1 cellular context compared by ENCODE assay signal in the genomic region with DNA sequence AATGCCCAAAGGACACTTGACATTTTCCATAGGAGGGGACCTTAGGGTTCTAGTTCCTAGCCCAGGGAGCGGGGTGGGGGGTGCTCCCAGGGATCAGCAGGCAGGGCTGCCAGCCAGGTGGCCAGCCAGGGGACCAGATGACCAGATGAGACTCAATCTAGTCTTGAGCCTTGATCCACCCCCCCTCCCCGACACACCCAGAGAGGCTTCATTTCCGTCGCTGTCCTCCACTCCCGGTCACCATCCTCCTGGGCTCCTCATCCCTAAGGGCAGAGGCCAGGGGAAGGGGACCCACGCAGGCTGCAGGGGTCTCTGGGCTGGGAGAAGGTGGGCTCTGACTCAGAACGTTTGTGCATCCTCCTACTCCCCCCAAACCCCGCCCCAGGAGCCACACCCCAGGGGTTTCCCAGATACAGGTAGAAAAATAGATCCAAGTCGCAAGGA.
TF ChIP-seq lines count a peak whose summit lies in the region.

No MANE protein-coding gene starts in this region.

TF ChIP-seq in endothelial cell of umbilical vein, 7 proteins besides CTCF, POLR2A, EP300 and RAD21:
- TF ChIP-seq, protein P1, sequence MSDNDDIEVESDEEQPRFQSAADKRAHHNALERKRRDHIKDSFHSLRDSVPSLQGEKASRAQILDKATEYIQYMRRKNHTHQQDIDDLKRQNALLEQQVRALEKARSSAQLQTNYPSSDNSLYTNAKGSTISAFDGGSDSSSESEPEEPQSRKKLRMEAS (IDR thresholded peaks at IDR 0.05; ENCODE audit: insufficient read depth, insufficient read length): no peak
- TF ChIP-seq MYC (IDR thresholded peaks at IDR 0.05; ENCODE audit: low read depth, low read length) (no peak), POLR2AphosphoS5 (IDR thresholded peaks at IDR 0.05; ENCODE audit: insufficient read depth, low read depth, low read length) (no peak), GATA2 (IDR thresholded peaks at IDR 0.05; ENCODE audit: insufficient read depth, insufficient read length, low read depth, low read length) (no peak), EZH2 (IDR thresholded peaks at IDR 0.05; ENCODE audit: borderline replicate concordance, low read depth, low read length, severe bottlenecking) (no peak), FOS (IDR thresholded peaks at IDR 0.05; ENCODE audit: borderline replicate concordance, insufficient read depth, low read length) (no peak), JUN (IDR thresholded peaks at IDR 0.05; ENCODE audit: borderline replicate concordance, insufficient read depth, insufficient read length, low read depth) (no peak)
